Comparison of ENCODE assay signal across 1 cellular context in the genomic region with DNA sequence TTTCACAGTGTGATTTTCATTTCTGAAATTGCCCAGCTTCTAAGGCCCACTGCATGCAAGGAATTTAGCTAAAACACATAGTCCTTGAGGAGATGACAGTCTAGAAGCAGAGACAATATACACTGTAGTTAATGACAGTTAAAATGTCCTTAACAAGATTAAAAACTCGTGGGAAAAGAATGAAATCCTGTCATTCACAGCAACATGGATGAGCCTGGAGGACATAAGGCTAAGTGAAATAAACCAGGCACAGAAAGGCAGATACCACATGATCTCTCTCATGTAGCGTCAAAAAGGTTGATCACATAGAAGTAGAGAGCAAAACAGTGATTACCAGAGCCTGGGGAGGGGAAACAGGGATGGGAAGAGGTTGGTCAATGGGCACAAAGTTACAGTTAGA.
TF ChIP-seq lines count a peak whose summit lies in the region.

No MANE protein-coding gene starts in this region.

TF ChIP-seq in A549, 52 proteins besides CTCF, POLR2A, EP300 and RAD21 (continued from another document):
- TF ChIP-seq, protein P1, sequence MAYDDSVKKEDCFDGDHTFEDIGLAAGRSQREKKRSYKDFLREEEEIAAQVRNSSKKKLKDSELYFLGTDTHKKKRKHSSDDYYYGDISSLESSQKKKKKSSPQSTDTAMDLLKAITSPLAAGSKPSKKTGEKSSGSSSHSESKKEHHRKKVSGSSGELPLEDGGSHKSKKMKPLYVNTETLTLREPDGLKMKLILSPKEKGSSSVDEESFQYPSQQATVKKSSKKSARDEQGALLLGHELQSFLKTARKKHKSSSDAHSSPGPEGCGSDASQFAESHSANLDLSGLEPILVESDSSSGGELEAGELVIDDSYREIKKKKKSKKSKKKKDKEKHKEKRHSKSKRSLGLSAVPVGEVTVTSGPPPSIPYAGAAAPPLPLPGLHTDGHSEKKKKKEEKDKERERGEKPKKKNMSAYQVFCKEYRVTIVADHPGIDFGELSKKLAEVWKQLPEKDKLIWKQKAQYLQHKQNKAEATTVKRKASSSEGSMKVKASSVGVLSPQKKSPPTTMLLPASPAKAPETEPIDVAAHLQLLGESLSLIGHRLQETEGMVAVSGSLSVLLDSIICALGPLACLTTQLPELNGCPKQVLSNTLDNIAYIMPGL (CRISPR knock-in tag; IDR thresholded peaks at IDR 0.05; ENCODE audit: borderline replicate concordance): no peak
- no peak for TF ChIP-seq CBX8 (IDR thresholded peaks at IDR 0.05)
- TF ChIP-seq, protein P2, sequence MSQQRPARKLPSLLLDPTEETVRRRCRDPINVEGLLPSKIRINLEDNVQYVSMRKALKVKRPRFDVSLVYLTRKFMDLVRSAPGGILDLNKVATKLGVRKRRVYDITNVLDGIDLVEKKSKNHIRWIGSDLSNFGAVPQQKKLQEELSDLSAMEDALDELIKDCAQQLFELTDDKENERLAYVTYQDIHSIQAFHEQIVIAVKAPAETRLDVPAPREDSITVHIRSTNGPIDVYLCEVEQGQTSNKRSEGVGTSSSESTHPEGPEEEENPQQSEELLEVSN (IDR thresholded peaks at IDR 0.05; ENCODE audit: borderline replicate concordance, low read depth): no peak
- TF ChIP-seq, protein P3, sequence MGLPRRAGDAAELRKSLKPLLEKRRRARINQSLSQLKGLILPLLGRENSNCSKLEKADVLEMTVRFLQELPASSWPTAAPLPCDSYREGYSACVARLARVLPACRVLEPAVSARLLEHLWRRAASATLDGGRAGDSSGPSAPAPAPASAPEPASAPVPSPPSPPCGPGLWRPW (IDR thresholded peaks at IDR 0.05): no peak
- no peak for TF ChIP-seq FOSB (CRISPR knock-in tag; IDR thresholded peaks at IDR 0.05)
- no peak for TF ChIP-seq SREBF2 (IDR thresholded peaks at IDR 0.05)
- TF ChIP-seq ATOH8 (CRISPR knock-in tag; IDR thresholded peaks at IDR 0.05; ENCODE audit: low read depth): no peak
- no peak for TF ChIP-seq CEBPB (IDR thresholded peaks at IDR 0.05)
- no peak for TF ChIP-seq MAZ (IDR thresholded peaks at IDR 0.05; ENCODE audit: borderline replicate concordance, low read depth, low read length)
- no peak for TF ChIP-seq ESRRA (IDR thresholded peaks at IDR 0.05; ENCODE audit: borderline replicate concordance, low read length)
- no peak for TF ChIP-seq ZC3H11A (IDR thresholded peaks at IDR 0.05)
- TF ChIP-seq FOSL2 (IDR thresholded peaks at IDR 0.05): no peak
- no peak for TF ChIP-seq FOSL2 (CRISPR knock-in tag; IDR thresholded peaks at IDR 0.05)
- no peak for TF ChIP-seq BHLHE40 (IDR thresholded peaks at IDR 0.05; ENCODE audit: low read depth, low read length)
